ENCODE assay signal across 16 cellular contexts in the genomic region with DNA sequence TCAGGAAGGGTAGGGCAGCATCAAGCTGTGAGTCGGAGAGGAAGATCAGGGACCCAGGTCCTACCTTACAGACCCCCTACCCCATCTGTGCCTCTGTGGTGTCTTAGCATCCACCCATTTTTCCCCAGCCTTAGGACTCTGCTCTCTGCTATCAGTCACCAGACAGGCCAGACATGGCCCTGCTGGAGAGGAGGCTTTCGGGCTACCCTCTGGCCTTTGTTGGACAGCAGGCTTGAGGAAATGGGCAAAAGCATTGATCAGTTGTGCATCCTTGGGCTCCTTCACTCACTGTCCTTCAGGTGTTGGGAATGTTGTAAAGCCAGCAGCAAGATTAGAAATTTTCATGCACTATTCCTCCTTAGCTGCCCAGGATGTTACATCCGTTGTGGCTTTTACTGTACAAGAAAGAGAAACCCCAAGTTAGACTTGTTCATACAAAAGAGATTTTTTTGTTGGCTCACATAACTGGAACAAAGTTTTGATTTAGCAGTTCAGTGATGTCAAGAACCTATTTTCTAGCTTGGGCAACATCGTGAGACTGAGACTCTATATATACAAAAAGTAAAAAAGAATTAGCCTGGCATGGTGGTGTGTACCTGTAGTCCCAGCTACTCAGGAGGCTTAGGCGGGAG. TPM values are rescaled to one million over a fixed set of nuclear protein-coding genes. Genes with fewer than 3 reads are reported as not detected.
A peak's percentile ranks its signal among the peaks of the same experiment; 100 is the strongest.
DNase-seq lines count a peak whose midpoint lies in the region; ATAC-seq, FAIRE-seq and TF ChIP-seq lines count a peak whose summit lies in the region.
"Had no signal": no experiment of that assay in that cellular context is flagged by ENCODE, and none has a peak within 500 bp of the region (broad histone marks: within the 10 kb centered on the region; RNA-seq: fewer than 3 reads in every experiment).

No MANE protein-coding gene starts in this region.

- RAD21 ChIA-PET in GM12878 (lab: Charles Lee; ENCODE audit: unreplicated experiment) = interaction anchor here (0.6 to 18.7 kb wide), 17 partner anchors 15 to 100 kb away, joined by 3 to 501 read pairs (median 18); a partner anchor contains a TSS

- DNase-seq in activated T-cell treated with anti-CD3 and anti-CD28 coated beads, Interleukin-2, amount 50 U/mL, for 4 hours = no peak
- no peak for DNase-seq in activated T-cell treated with anti-CD3 and anti-CD28 coated beads for 4 hours
- no peak for DNase-seq in OCI-LY7 (ENCODE audit: low spot score)
- no peak for DNase-seq in GM12878 (ENCODE audit: low read depth, low spot score)
- no peak for DNase-seq in NCI-H2227 (lab: John Stamatoyannopoulos, UW; ENCODE audit: unreplicated experiment)
- DNase-seq in MG63 = no peak
- DNase-seq: body of pancreas; effector CD4-positive, alpha-beta T cell; NCI-H1417 treated with DMSO at 0.1 percent for 48 hours; NCI-H510A; occipital lobe; T1000; tibial artery had no signal

- H3K9ac ChIP-seq in GM12878 (ENCODE audit: control insufficient read depth, insufficient read depth, low read length) = peak overlapping the region; percentile 58

- peaks cover 79% of the 10 kb centered on the region for H3K4me1 ChIP-seq in OCI-LY7 (ENCODE audit: insufficient read depth, low read length, poor library complexity, severe bottlenecking)
- peaks cover 52% of the 10 kb centered on the region for H3K4me1 ChIP-seq in GM12878 (ENCODE audit: control insufficient read depth, insufficient read depth, low read length)
- H3K4me1 ChIP-seq in thymus (ENCODE audit: control insufficient read depth, insufficient read depth, low read length) = peaks cover 83% of the 10 kb centered on the region

- H3K9me2 ChIP-seq in OCI-LY7 (ENCODE audit: insufficient read depth, low read length) = no peaks in the 10 kb centered on the region

- no peaks in the 10 kb centered on the region for H4K20me1 ChIP-seq in OCI-LY7 (ENCODE audit: insufficient read depth, low read length)
- H4K20me1 ChIP-seq in GM12878 (ENCODE audit: control insufficient read depth, insufficient read depth) = no peaks in the 10 kb centered on the region; the same call in 1 of the 2 replicates

- no peak for ATAC-seq in activated T-cell treated with anti-CD3 and anti-CD28 coated beads, Interleukin-2, amount 50 U/mL, for 4 hours
- ATAC-seq in GM12878 = no peak
- ATAC-seq in GM19395 (IDR thresholded peaks at IDR 0.05; ENCODE audit: unreplicated experiment) = no peak
- ATAC-seq: body of pancreas had no signal

- H3K4me2 ChIP-seq in OCI-LY7 (ENCODE audit: low read length) (peak overlapping the region; percentile 85), GM12878 (ENCODE audit: control insufficient read depth, insufficient read depth) (peak overlapping the region; percentile 99)

- CTCF ChIA-PET in OCI-LY7 (lab: Charles Lee; ENCODE audit: unreplicated experiment) = interaction anchor here (1.4 to 1.5 kb wide), 2 partner anchors 23 to 31 kb away, joined by 6 read pairs; no protein-coding TSS in a partner anchor
- CTCF ChIA-PET in GM12878 (lab: Yijun Ruan, JAX) = interaction anchor here (0.9 to 20.3 kb wide), 13 partner anchors 10 to 351 kb away, joined by 3 to 261 read pairs (median 4); a partner anchor contains a TSS

- no peak for TF ChIP-seq POLR2A in GM12878 (IDR thresholded peaks at IDR 0.05; ENCODE audit: low read depth, low read length)

- intact Hi-C loops in OCI-LY7 (cut with micrococcal nuclease; ENCODE audit: unreplicated experiment) (no loop called here), GM12878 (cut with micrococcal nuclease; ENCODE audit: unreplicated experiment) (loop anchor here (5.0 to 10.0 kb wide), 2 partner anchors 266 to 314 kb away; a partner anchor contains a TSS)

- POLR2A ChIA-PET in OCI-LY7 (lab: Charles Lee) (interaction anchor here (0.7 to 22.6 kb wide), 26 partner anchors 9 to 350 kb away, joined by 3 to 538 read pairs (median 5); a partner anchor contains a TSS), GM12878 (lab: Charles Lee) (interaction anchor here (0.8 to 20.9 kb wide), 10 partner anchors 8 to 73 kb away, joined by 3 to 657 read pairs (median 15); a partner anchor contains a TSS)

- in situ Hi-C loops in GM12878 (cut with MboI) = no loop called here

- H3K9me3 Mint-ChIP-seq in activated T-cell treated with anti-CD3 and anti-CD28 coated beads, Interleukin-2, amount 50 U/mL, for 4 hours = no peaks in the 10 kb centered on the region

- peak overlapping the region; percentile 62 for H3K4me3 Mint-ChIP-seq in activated T-cell treated with anti-CD3 and anti-CD28 coated beads, Interleukin-2, amount 50 U/mL, for 4 hours

- no peak for FAIRE-seq in GM12878 (lab: Jason Lieb, UNC)
- FAIRE-seq: small intestine had no signal

- no peaks in the 10 kb centered on the region for H3K36me3 ChIP-seq in OCI-LY7 (ENCODE audit: insufficient read depth, low read length)
- H3K36me3 ChIP-seq in GM12878 (ENCODE audit: control insufficient read depth in 2 of 2, insufficient read depth in 2 of 2, low read length in 1 of 2) = no peaks in the 10 kb centered on the region
- no peaks in the 10 kb centered on the region for H3K36me3 ChIP-seq in thymus (ENCODE audit: control insufficient read depth, insufficient read depth)
- no peaks in the 10 kb centered on the region for H3K36me3 ChIP-seq in MG63
- H3K36me3 ChIP-seq: tibial artery had no signal

- no peak for TF ChIP-seq EP300 in GM12878 (IDR thresholded peaks at IDR 0.05; ENCODE audit: borderline replicate concordance in 1 of 2, control insufficient read depth in 1 of 2, low read depth in 2 of 2, low read length in 2 of 2)

- SMC1A ChIA-PET in GM12878 (lab: Charles Lee; ENCODE audit: uncharacterized antibody, unreplicated experiment) = interaction anchor here (0.7 to 34.8 kb wide), 14 partner anchors 6 to 263 kb away, joined by 3 to 1117 read pairs (median 7); a partner anchor contains a TSS

- H3K79me2 ChIP-seq in OCI-LY7 (ENCODE audit: insufficient read depth, low read depth, low read length) = peaks cover 87% of the 10 kb centered on the region
- peaks cover 99% of the 10 kb centered on the region for H3K79me2 ChIP-seq in GM12878 (ENCODE audit: control insufficient read depth, insufficient read depth, low read length)

- H3K27me3 Mint-ChIP-seq in activated T-cell treated with anti-CD3 and anti-CD28 coated beads, Interleukin-2, amount 50 U/mL, for 4 hours (ENCODE audit: low read depth) = no peaks in the 10 kb centered on the region

- H3K36me3 Mint-ChIP-seq in activated T-cell treated with anti-CD3 and anti-CD28 coated beads, Interleukin-2, amount 50 U/mL, for 4 hours (ENCODE audit: insufficient read depth) = peaks cover 24% of the 10 kb centered on the region

- H3K4me3 ChIP-seq in OCI-LY7 (ENCODE audit: low read depth, low read length, poor library complexity, severe bottlenecking) (peak overlapping the region; percentile 70), GM12878 (peak overlapping the region; percentile 78), thymus (ENCODE audit: low read length) (no peak overlapping the region), MG63 (no peak overlapping the region)
- H3K4me3 ChIP-seq: body of pancreas, tibial artery had no signal

- H3K27ac ChIP-seq in OCI-LY7 (ENCODE audit: low read depth, low read length, poor library complexity, severe bottlenecking) (peak overlapping the region; percentile 99), GM12878 (ENCODE audit: control insufficient read depth, insufficient read depth) (peak overlapping the region; percentile 100), thymus (ENCODE audit: low read depth) (peak overlapping the region; percentile 74)
- H3K27ac ChIP-seq: body of pancreas had no signal

- no peaks in the 10 kb centered on the region for H3K27me3 ChIP-seq in GM12878 (replicated peaks in 1 of 2; ENCODE audit: control insufficient read depth in 2 of 2, insufficient read depth in 2 of 2, low read length in 1 of 2)
- no peaks in the 10 kb centered on the region for H3K27me3 ChIP-seq in thymus (ENCODE audit: control insufficient read depth, insufficient read depth)
- H3K27me3 ChIP-seq in MG63 = no peaks in the 10 kb centered on the region
- H3K27me3 ChIP-seq: body of pancreas, tibial artery had no signal

- 41% methylated on average over 5 of the region's 5 CpGs for WGBS in GM12878 (ENCODE audit: insufficient coverage, insufficient replicate concordance, low lambda C conversion rate, missing lambda C conversion rate)
- 70% methylated on average over 5 of the region's 5 CpGs for WGBS in thymus

- H2AFZ ChIP-seq in OCI-LY7 (ENCODE audit: low read length) (no peak overlapping the region), GM12878 (ENCODE audit: control insufficient read depth, low read depth, low read length) (no peak overlapping the region)

- no peaks in the 10 kb centered on the region for H3K9me3 ChIP-seq in OCI-LY7 (ENCODE audit: low read length)
- H3K9me3 ChIP-seq in GM12878 (replicated peaks; ENCODE audit: control insufficient read depth, insufficient read depth, low read length) = no peaks in the 10 kb centered on the region
- no peaks in the 10 kb centered on the region for H3K9me3 ChIP-seq in thymus (ENCODE audit: control insufficient read depth)
- no peaks in the 10 kb centered on the region for H3K9me3 ChIP-seq in MG63
- H3K9me3 ChIP-seq: body of pancreas, tibial artery had no signal

- no peak for TF ChIP-seq CTCF in OCI-LY7 (conservative IDR thresholded peaks at IDR 0.05; ENCODE audit: low read length)
- TF ChIP-seq CTCF in GM12878 (IDR thresholded peaks at IDR 0.05 in 2 of 3, conservative IDR thresholded peaks at IDR 0.05 in 1 of 3; ENCODE audit: control insufficient read depth in 2 of 3, extremely low read depth in 1 of 3, insufficient read depth in 1 of 3, low read depth in 3 of 3, low read length in 3 of 3) = no peak

- no TSS peak for BruUV-seq in OCI-LY7 (replicated peaks; lab: Mats Ljungman, UMichigan)
- BruUV-seq in GM12878 (replicated peaks; lab: Mats Ljungman, UMichigan) = no TSS peak

- peaks cover 92% of the 10 kb centered on the region for H3K4me1 Mint-ChIP-seq in activated T-cell treated with anti-CD3 and anti-CD28 coated beads, Interleukin-2, amount 50 U/mL, for 4 hours (ENCODE audit: low read depth)

- no peak for TF ChIP-seq RAD21 in GM12878 (IDR thresholded peaks at IDR 0.05; ENCODE audit: insufficient read depth, low read depth, low read length)

RNA-seq across cellular contexts. Expression of a gene that starts 17.4 kb away (rescaled TPM):
- 100 to 1,000 TPM; 275 to 314 (median 282) TPM for total RNA-seq in activated T-cell treated with anti-CD3 and anti-CD28 coated beads, Interleukin-2, amount 50 U/mL, for 4 hours
- total RNA-seq in OCI-LY7 (2014; rRNA removed; shearing (Covaris generic)) = 92.9 and 95.1 TPM in 2 replicates
- 75.4 and 94.5 TPM in 2 replicates for total RNA-seq in OCI-LY7 (2022)
- 75.1 and 80.9 TPM in 2 replicates for total RNA-seq in GM12878 (2013; cell fraction: nucleolus; rRNA removed)
- total RNA-seq in GM12878 (2014; rRNA removed) = 140 and 157 TPM in 2 replicates
- total RNA-seq in GM12878 (2014; rRNA removed; fragmentation: Illumina TruSeq; extraction: Trizol) = 178 and 183 TPM in 2 replicates
- 116 and 124 TPM in 2 replicates for total RNA-seq in GM12878 (2021)
- polyA plus RNA-seq in GM12878 (2011; ENCODE audit: low read depth) = 51.5 TPM
- 169 and 264 TPM in 2 replicates for polyA plus RNA-seq in GM12878 (2011; rRNA removed)
- polyA plus RNA-seq in GM12878 (2011; cell fraction: cytosol; rRNA removed) = 66.2 and 70.2 TPM in 2 replicates
- polyA plus RNA-seq in GM12878 (2011; cell fraction: nucleus; rRNA removed) = 51.6 and 57.2 TPM in 2 replicates
- 82.6 and 119 TPM in 2 replicates for polyA plus RNA-seq in GM12878 (2012)
- 180 and 219 TPM in 2 replicates for polyA plus RNA-seq in GM12878 (2014; fragmentation: Illumina TruSeq; extraction: Trizol)
- 100 to 1,000 TPM; 217 to 324 TPM for polyA plus RNA-seq in GM12878 (2014; fragmentation: Nextera tagmentation; extraction: Ambion mirVana)
- polyA plus RNA-seq in GM12878 (2014; rRNA removed) = 108 and 144 TPM in 2 replicates
- polyA plus RNA-seq in GM12878 (2016; fragmentation: Nextera tagmentation; extraction: Ambion mirVana) = 100 to 1,000 TPM; 177 to 181 TPM
- polyA minus RNA-seq in GM12878 (2011; rRNA and poly(A)+ RNA removed) = 69.6 and 132 TPM in 2 replicates
- polyA minus RNA-seq in GM12878 (2011; cell fraction: cytosol; rRNA and poly(A)+ RNA removed) = 56.4 and 60.0 TPM in 2 replicates
- polyA minus RNA-seq in GM12878 (2011; cell fraction: nucleus; rRNA and poly(A)+ RNA removed) = 30.6 and 45.0 TPM in 2 replicates
- polyA plus RNA-seq in thymus = 94.1 TPM
- total RNA-seq in MG63 (2014; rRNA removed; shearing (Covaris generic); ENCODE audit: low replicate concordance) = 12.1 and 22.2 TPM in 2 replicates

Comparison
In these comparisons a context has a peak if more than half of its experiments do, and no peak if none do; other contexts are left out.
1. H3K4me3 ChIP-seq: peak in OCI-LY7 (single experiment) and GM12878 (single experiment); none in thymus (single experiment) and MG63 (single experiment).
2. Peak in every context shown above with its lines, with median percentiles within 50 percentile points of each other: H3K27ac ChIP-seq.